1 cellular context compared by ENCODE assay signal in genomic region chr17:39246274-39246673, GRCh38.
TF ChIP-seq lines count a peak whose summit lies in the region.

No MANE protein-coding gene starts in this region.

TF ChIP-seq in K562, 482 proteins besides CTCF, POLR2A, EP300 and RAD21:
- TF ChIP-seq EWSR1 (IDR thresholded peaks at IDR 0.05; ENCODE audit: borderline replicate concordance, low read depth, partially characterized antibody) (no peak), PPARD (CRISPR knock-in tag; IDR thresholded peaks at IDR 0.05) (no peak), KDM1A (IDR thresholded peaks at IDR 0.05) (no peak), ZNF408 (CRISPR knock-in tag; IDR thresholded peaks at IDR 0.05; ENCODE audit: low read depth) (no peak), ERF (CRISPR knock-in tag; IDR thresholded peaks at IDR 0.05) (no peak), STAT5B (CRISPR knock-in tag; IDR thresholded peaks at IDR 0.05) (no peak), CREM (IDR thresholded peaks at IDR 0.05; ENCODE audit: low read depth) (no peak), ZNF655 (CRISPR knock-in tag; IDR thresholded peaks at IDR 0.05) (no peak)
- TF ChIP-seq, protein P1, sequence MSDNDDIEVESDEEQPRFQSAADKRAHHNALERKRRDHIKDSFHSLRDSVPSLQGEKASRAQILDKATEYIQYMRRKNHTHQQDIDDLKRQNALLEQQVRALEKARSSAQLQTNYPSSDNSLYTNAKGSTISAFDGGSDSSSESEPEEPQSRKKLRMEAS (CRISPR knock-in tag; IDR thresholded peaks at IDR 0.05), result no peak
